25 cellular contexts compared by ENCODE assay signal in genomic region chr7:36054642-36055041, GRCh38.
"Had no signal": no experiment of that assay in that cellular context is flagged by ENCODE, and none has a peak within 500 bp of the region (broad histone marks: within the 10 kb centered on the region; RNA-seq: fewer than 3 reads in every experiment).

No MANE protein-coding gene starts in this region.

- FAIRE-seq: frontal cortex, kidney had no signal

- H3K4me1 ChIP-seq: esophagus squamous epithelium, left lung, right lobe of liver, testis had no signal

- H3K27me3 ChIP-seq: esophagus squamous epithelium, left lung, neural progenitor cell, right lobe of liver, spleen, testis, tibial artery had no signal

- DNase-seq: dermis blood vessel endothelial cell; effector memory CD4-positive, alpha-beta T cell; erythroblast; esophagus squamous epithelium; head of caudate nucleus; kidney; left lung; mesenchymal stem cell; midbrain; naive thymus-derived CD4-positive, alpha-beta T cell; right lobe of liver; spleen; stimulated activated CD4-positive, alpha-beta T cell treated with anti-CD3 and anti-CD28 coated beads, Interleukin-4, amount 100 ng/mL, for 4 hours; stimulated activated naive CD8-positive, alpha-beta T cell treated with anti-CD3 and anti-CD28 coated beads, Interleukin-15, Interleukin-2, amounts not matched to agents 100 U/mL and 50 U/mL, for 24 hours; substantia nigra; testis; tibial artery had no signal

- H3K9me3 ChIP-seq: esophagus squamous epithelium, left lung, right lobe of liver, spleen, testis, tibial artery had no signal

- ATAC-seq: left lung; naive thymus-derived CD4-positive, alpha-beta T cell; right lobe of liver; stimulated activated memory B cell treated with anti-CD40 and anti-IgM and Interleukin-4, amounts not matched to agents 10 μg/mL and 1 μg/mL and 100 μg/mL, for 72 hours; stimulated activated naive CD8-positive, alpha-beta T cell treated with anti-CD3 and anti-CD28 coated beads, Interleukin-15, Interleukin-2, amounts not matched to agents 100 U/mL and 50 U/mL, for 24 hours had no signal

- H3K36me3 Mint-ChIP-seq: naive thymus-derived CD4-positive, alpha-beta T cell; neural progenitor cell; stimulated activated memory B cell treated with anti-CD40 and anti-IgM and Interleukin-4, amounts not matched to agents 10 μg/mL and 1 μg/mL and 100 μg/mL, for 72 hours; type B pancreatic cell had no signal

- H3K27me3 Mint-ChIP-seq: progenitor cell of endocrine pancreas, type B pancreatic cell had no signal

- H3K4me3 ChIP-seq: coronary artery, esophagus squamous epithelium, left lung, neural progenitor cell, right lobe of liver, spleen, testis, tibial artery had no signal

- H3K9me3 Mint-ChIP-seq: naive thymus-derived CD4-positive, alpha-beta T cell; nephron; stimulated activated memory B cell treated with anti-CD40 and anti-IgM and Interleukin-4, amounts not matched to agents 10 μg/mL and 1 μg/mL and 100 μg/mL, for 72 hours; type B pancreatic cell had no signal

- H3K27ac Mint-ChIP-seq: naive thymus-derived CD4-positive, alpha-beta T cell; neural progenitor cell; progenitor cell of endocrine pancreas; stimulated activated memory B cell treated with anti-CD40 and anti-IgM and Interleukin-4, amounts not matched to agents 10 μg/mL and 1 μg/mL and 100 μg/mL, for 72 hours; type B pancreatic cell had no signal

- H3K36me3 ChIP-seq: esophagus squamous epithelium, left lung, neural progenitor cell, right lobe of liver, spleen, tibial artery had no signal

- H3K4me3 Mint-ChIP-seq: naive thymus-derived CD4-positive, alpha-beta T cell; nephron; neural progenitor cell; stimulated activated memory B cell treated with anti-CD40 and anti-IgM and Interleukin-4, amounts not matched to agents 10 μg/mL and 1 μg/mL and 100 μg/mL, for 72 hours; type B pancreatic cell had no signal

- H3K27ac ChIP-seq: coronary artery, esophagus squamous epithelium, left lung, neural progenitor cell, parathyroid adenoma, right lobe of liver, spleen, testis, tibial artery had no signal
